7 cellular contexts compared by ENCODE assay signal in the genomic region with DNA sequence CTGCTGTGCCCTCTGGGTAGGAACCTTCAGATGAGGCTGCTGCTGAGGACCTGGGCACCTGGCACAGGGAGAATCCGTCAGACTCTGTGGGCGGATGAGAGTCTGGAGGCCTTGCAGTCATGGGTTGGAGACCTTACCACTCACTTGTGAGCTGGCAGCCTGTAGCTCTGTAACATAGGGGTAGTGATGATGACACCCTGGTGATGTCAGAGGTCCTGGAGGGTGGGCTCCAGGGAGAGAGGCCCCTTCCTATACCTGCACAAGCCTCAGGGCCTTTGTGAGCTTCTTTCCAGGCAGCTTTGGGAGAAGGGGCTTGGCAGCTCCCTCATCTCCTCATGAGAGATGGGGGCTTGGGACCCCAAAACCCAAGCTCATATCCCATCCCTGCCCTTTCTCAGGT. TPM values are rescaled to one million over a fixed set of nuclear protein-coding genes. Genes with fewer than 3 reads are reported as not detected.
DNase-seq lines count a peak whose midpoint lies in the region; TF ChIP-seq lines count a peak whose summit lies in the region.
"Had no signal": no experiment of that assay in that cellular context is flagged by ENCODE, and none has a peak within 500 bp of the region (broad histone marks: within the 10 kb centered on the region; RNA-seq: fewer than 3 reads in every experiment).

No MANE protein-coding gene starts in this region.

- H3K36me3 ChIP-seq in skeletal muscle tissue (ENCODE audit: control insufficient read depth in 3 of 3, insufficient read depth in 3 of 3, low read length in 3 of 3), result peaks cover 35 to 39% (median 37%) of the 10 kb centered on the region in 3 donors

- intact Hi-C loops in dorsolateral prefrontal cortex (cut with DNase I), result loop anchor here in 1 of 2 donors (5.0 kb wide), 1 partner anchor 75 kb away; no protein-coding TSS in a partner anchor

- peaks cover 56 to 67% (median 65%) of the 10 kb centered on the region in 3 donors for H3K4me1 ChIP-seq in skeletal muscle tissue (ENCODE audit: control insufficient read depth in 3 of 3, insufficient read depth in 3 of 3, low read length in 3 of 3)

- no peak for DNase-seq in T-helper 2 cell treated with Interferon-gamma antibody and Interleukin-4, amounts not matched to agents 5 μg/mL and 100 μg/mL, for 36 hours (ENCODE audit: low spot score)
- DNase-seq in T-helper 2 cell (no peak), dorsolateral prefrontal cortex (no peak), NCI-H345 (lab: John Stamatoyannopoulos, UW) (no peak), DMS53 treated with DMSO at 0.1 percent for 48 hours (lab: John Stamatoyannopoulos, UW; ENCODE audit: unreplicated experiment) (no peak)
- DNase-seq: cortex of kidney had no signal

- peak overlapping the region; percentile 81 for H3K4me3 Mint-ChIP-seq in T-helper 2 cell treated with Interferon-gamma antibody and Interleukin-4, amounts not matched to agents 5 μg/mL and 100 μg/mL, for 36 hours

- H3K27ac ChIP-seq in dorsolateral prefrontal cortex (peak overlapping the region in 6 of 59 donors; percentile 1 to 96 (median 82)), skeletal muscle tissue (ENCODE audit: low read depth, low read length) (peak overlapping the region; percentile 100)

- TF ChIP-seq CTCF in dorsolateral prefrontal cortex (IDR thresholded peaks at IDR 0.05 in 54 of 56, conservative IDR thresholded peaks at IDR 0.05 in 2 of 56; ENCODE audit: low read depth in 1 of 56, partially characterized antibody in 56 of 56), result no peak

- peaks cover 6% of the 10 kb centered on the region for H3K36me3 Mint-ChIP-seq in T-helper 2 cell treated with Interferon-gamma antibody and Interleukin-4, amounts not matched to agents 5 μg/mL and 100 μg/mL, for 36 hours (ENCODE audit: low read depth)

- H3K9ac ChIP-seq in skeletal muscle tissue (ENCODE audit: low read depth in 1 of 3, low read length in 3 of 3), result peak overlapping the region; percentile 98 to 100 (median 100)

- H3K4me3 ChIP-seq in dorsolateral prefrontal cortex (peak overlapping the region in 34 of 59 donors; percentile 72 to 99 (median 96)), skeletal muscle tissue (ENCODE audit: low read length in 3 of 3) (peak overlapping the region; percentile 85 to 93 (median 92))

- H3K9me3 ChIP-seq in skeletal muscle tissue (ENCODE audit: control insufficient read depth in 3 of 3, low read length in 3 of 3), result no peaks in the 10 kb centered on the region

- H3K27me3 ChIP-seq in dorsolateral prefrontal cortex (no peaks in the 10 kb centered on the region), skeletal muscle tissue (ENCODE audit: control insufficient read depth in 3 of 3, insufficient read depth in 3 of 3, low read length in 3 of 3) (no peaks in the 10 kb centered on the region)

- peaks cover 18% of the 10 kb centered on the region for H3K4me1 Mint-ChIP-seq in T-helper 2 cell treated with Interferon-gamma antibody and Interleukin-4, amounts not matched to agents 5 μg/mL and 100 μg/mL, for 36 hours (ENCODE audit: low read depth)

- H3K27me3 Mint-ChIP-seq in T-helper 2 cell treated with Interferon-gamma antibody and Interleukin-4, amounts not matched to agents 5 μg/mL and 100 μg/mL, for 36 hours (ENCODE audit: low read depth), result no peaks in the 10 kb centered on the region

- no peaks in the 10 kb centered on the region for H3K9me3 Mint-ChIP-seq in T-helper 2 cell treated with Interferon-gamma antibody and Interleukin-4, amounts not matched to agents 5 μg/mL and 100 μg/mL, for 36 hours

- H3K27ac Mint-ChIP-seq in T-helper 2 cell treated with Interferon-gamma antibody and Interleukin-4, amounts not matched to agents 5 μg/mL and 100 μg/mL, for 36 hours, result peak overlapping the region; percentile 69

RNA-seq across cellular contexts. Expression of a gene that starts 1.6 kb away (rescaled TPM):
- 10 to 100 TPM; 12.6 to 31.3 (median 19.8) TPM for total RNA-seq in dorsolateral prefrontal cortex
- 23.0 TPM for total RNA-seq in skeletal muscle tissue

RNA-seq across cellular contexts. Expression of a gene that starts 3.6 kb away (rescaled TPM):
- total RNA-seq in dorsolateral prefrontal cortex (100 to 1,000 TPM in 118 of 120 experiments, 10 to 100 TPM in 2; 86.1 to 217 (median 147) TPM), skeletal muscle tissue (193 TPM)

RNA-seq across cellular contexts. Expression of a gene that starts 36.7 kb away (rescaled TPM):
- 100 to 1,000 TPM in 8 of 120 experiments, 10 to 100 TPM in 112; 30.0 to 174 (median 53.4) TPM for total RNA-seq in dorsolateral prefrontal cortex
- 15.1 TPM for total RNA-seq in skeletal muscle tissue

RNA-seq across cellular contexts. Expression of a gene that starts 52.7 kb away (rescaled TPM):
- total RNA-seq in dorsolateral prefrontal cortex (10 to 100 TPM; 30.1 to 65.0 (median 46.2) TPM), skeletal muscle tissue (21.9 TPM)

RNA-seq across cellular contexts. Expression of a gene that starts 53.0 kb away (rescaled TPM):
- total RNA-seq in dorsolateral prefrontal cortex (10 to 100 TPM; 13.6 to 22.3 (median 18.4) TPM), skeletal muscle tissue (8.9 TPM)
